In genomic region chr1:167627615-167627864, GRCh38 we compare ENCODE assay signal across 8 cellular contexts. TPM values are rescaled to one million over a fixed set of nuclear protein-coding genes. Genes with fewer than 3 reads are reported as not detected.
DNase-seq lines count a peak whose midpoint lies in the region; ATAC-seq lines count a peak whose summit lies in the region.

No MANE protein-coding gene starts in this region.

- H3K27ac Mint-ChIP-seq in T-helper 2 cell treated with Interferon-gamma antibody and Interleukin-4, amounts not matched to agents 5 μg/mL and 100 μg/mL, for 36 hours = peak overlapping the region; percentile 93
- H3K27ac Mint-ChIP-seq in naive B cell = peak overlapping the region; percentile 93 to 100 (median 98)

- H3K27me3 Mint-ChIP-seq in T-helper 2 cell treated with Interferon-gamma antibody and Interleukin-4, amounts not matched to agents 5 μg/mL and 100 μg/mL, for 36 hours (ENCODE audit: low read depth) = no peaks in the 10 kb centered on the region
- H3K27me3 Mint-ChIP-seq in naive B cell = no peaks in the 10 kb centered on the region

- DNase-seq in T-helper 2 cell treated with Interferon-gamma antibody and Interleukin-4, amounts not matched to agents 5 μg/mL and 100 μg/mL, for 36 hours (ENCODE audit: low spot score) = no peak
- DNase-seq in naive B cell (peak; percentile 56), SK-N-DZ (ENCODE audit: low spot score) (no peak)

- peak overlapping the region; percentile 89 for H3K4me3 Mint-ChIP-seq in T-helper 2 cell treated with Interferon-gamma antibody and Interleukin-4, amounts not matched to agents 5 μg/mL and 100 μg/mL, for 36 hours
- H3K4me3 Mint-ChIP-seq in naive B cell = peak overlapping the region; percentile 89 to 98 (median 97)

- peaks cover 38% of the 10 kb centered on the region for H3K36me3 Mint-ChIP-seq in T-helper 2 cell treated with Interferon-gamma antibody and Interleukin-4, amounts not matched to agents 5 μg/mL and 100 μg/mL, for 36 hours (ENCODE audit: low read depth)
- H3K36me3 Mint-ChIP-seq in naive B cell = peaks cover 6 to 9% of the 10 kb centered on the region in 2 donors

- H3K4me1 Mint-ChIP-seq in T-helper 2 cell treated with Interferon-gamma antibody and Interleukin-4, amounts not matched to agents 5 μg/mL and 100 μg/mL, for 36 hours (ENCODE audit: low read depth) = peaks cover 52% of the 10 kb centered on the region
- H3K4me1 Mint-ChIP-seq in naive B cell = peaks cover 67 to 82% (median 78%) of the 10 kb centered on the region in 3 donors

- ATAC-seq in GM18502 (IDR thresholded peaks at IDR 0.05; ENCODE audit: poor library complexity, unreplicated experiment) (peak; percentile 16), HG02885 (IDR thresholded peaks at IDR 0.05; ENCODE audit: poor library complexity, unreplicated experiment) (peak; percentile 15), naive B cell (ENCODE audit: low read depth in 2 of 2) (peak; percentile 18 to 34), GM18519 (IDR thresholded peaks at IDR 0.05; ENCODE audit: low FRiP score, unreplicated experiment) (no peak), GM18520 (IDR thresholded peaks at IDR 0.05; ENCODE audit: unreplicated experiment) (no peak), HG03378 (IDR thresholded peaks at IDR 0.05; ENCODE audit: unreplicated experiment) (no peak)

- peaks cover 13% of the 10 kb centered on the region for H3K9me3 Mint-ChIP-seq in T-helper 2 cell treated with Interferon-gamma antibody and Interleukin-4, amounts not matched to agents 5 μg/mL and 100 μg/mL, for 36 hours
- H3K9me3 Mint-ChIP-seq in naive B cell = peaks cover 0 to 4% (median 0%) of the 10 kb centered on the region in 7 donors

RNA-seq across cellular contexts. Expression of gene RCSD1, which starts 2.5 kb away (rescaled TPM):
- 100 to 1,000 TPM; 273 to 418 (median 333) TPM for polyA plus RNA-seq in naive B cell (ENCODE audit: low read depth in 6 of 6)
- not detected in 2 replicates for polyA plus RNA-seq in SK-N-DZ (2014; cell fraction: cytosol; rRNA removed)
- polyA plus RNA-seq in SK-N-DZ (2014; cell fraction: nucleus; rRNA removed) = not detected in 2 replicates

Comparison
In these comparisons a context has a peak if more than half of its experiments do, and no peak if none do; other contexts are left out.
1. ATAC-seq: peak in GM18502 (single experiment), HG02885 (single experiment) and naive B cell (2 of 2); none in GM18519 (single experiment), GM18520 (single experiment) and HG03378 (single experiment).